Comparison of ENCODE assay signal across 8 cellular contexts in genomic region chr13:27450921-27451461, GRCh38. TPM values are rescaled to one million over a fixed set of nuclear protein-coding genes. Genes with fewer than 3 reads are reported as not detected.
A peak's percentile ranks its signal among the peaks of the same experiment; 100 is the strongest.
DNase-seq lines count a peak whose midpoint lies in the region; ATAC-seq and TF ChIP-seq lines count a peak whose summit lies in the region.

No MANE protein-coding gene starts in this region.

- peaks cover 2% of the 10 kb centered on the region for H3K4me1 ChIP-seq in urinary bladder (ENCODE audit: insufficient read depth)

- under 1% methylated on average over 34 of the region's 34 CpGs for WGBS in urinary bladder

- H3K27ac Mint-ChIP-seq in nephron: peak overlapping the region; percentile 91 to 97 (median 97)

- H3K4me3 ChIP-seq in fibroblast of villous mesenchyme (ENCODE audit: low read depth, low read length) (peak overlapping the region; percentile 97), urinary bladder (ENCODE audit: low read depth, low read length) (peak overlapping the region; percentile 76)

- no peaks in the 10 kb centered on the region for H3K36me3 ChIP-seq in urinary bladder (ENCODE audit: insufficient read depth)

- TF ChIP-seq CTCF in GM10248 (IDR thresholded peaks at IDR 0.05; ENCODE audit: control extremely low read depth, extremely low read depth, low read depth, missing control alignments): no peak
- TF ChIP-seq CTCF in fibroblast of villous mesenchyme (IDR thresholded peaks at IDR 0.05; ENCODE audit: insufficient read depth, low read depth, low read length): no peak
- no peak for TF ChIP-seq CTCF in nephron (IDR thresholded peaks at IDR 0.05; ENCODE audit: unreplicated experiment in 3 of 3)
- no peak for TF ChIP-seq CTCF in GM20000 (IDR thresholded peaks at IDR 0.05; ENCODE audit: extremely low read depth, missing control alignments)

- CTCF ChIA-PET in GM10248 (lab: Yijun Ruan, JAX): interaction anchor here (0.7 to 1.8 kb wide), 7 partner anchors 14 to 533 kb away, joined by 3 to 4 read pairs (median 4); partner anchors contain the start of gene GTF3A

- peak overlapping the region; percentile 95 for H3K27ac ChIP-seq in urinary bladder (ENCODE audit: low read depth)

- DNase-seq in GM10248 (ENCODE audit: extremely low spot score): peak; percentile 21
- peak; percentile 1 for DNase-seq in NCI-H226
- DNase-seq in activated gamma-delta T cell treated with Interleukin-2 at 50 U/mL for 16 hours: peak; percentile 39
- peak; percentile 66 for DNase-seq in fibroblast of villous mesenchyme (ENCODE audit: low read depth)
- DNase-seq in GM20000 (ENCODE audit: low spot score): no peak

- peak overlapping the region; percentile 82 to 91 (median 85) for H3K4me3 Mint-ChIP-seq in nephron

- ATAC-seq in GM18858 (IDR thresholded peaks at IDR 0.05; ENCODE audit: unreplicated experiment): no peak

- POLR2A ChIA-PET in GM10248 (lab: Yijun Ruan, JAX): no interaction called here

- peaks cover 20% of the 10 kb centered on the region for H3K27me3 Mint-ChIP-seq in nephron (ENCODE audit: low read depth)

- H3K9me3 Mint-ChIP-seq in nephron: no peaks in the 10 kb centered on the region

- peaks cover 37% of the 10 kb centered on the region for H3K4me1 Mint-ChIP-seq in nephron

- no peaks in the 10 kb centered on the region for H3K36me3 Mint-ChIP-seq in nephron (ENCODE audit: low read depth)

RNA-seq across cellular contexts. Expression of gene MTIF3, which starts 0.6 kb away (rescaled TPM):
- total RNA-seq in fibroblast of villous mesenchyme: 52.5 and 66.1 TPM in 2 replicates
- total RNA-seq in urinary bladder: 54.6 TPM
- 51.1 TPM for polyA plus RNA-seq in urinary bladder

RNA-seq across cellular contexts. Expression of gene GTF3A, which starts 26.6 kb away (rescaled TPM):
- total RNA-seq in fibroblast of villous mesenchyme (109 and 111 TPM in 2 replicates), urinary bladder (67.8 TPM)
- 117 TPM for polyA plus RNA-seq in urinary bladder
